ENCODE assay signal across 8 cellular contexts in genomic region chr22:28829358-28830181, GRCh38. TPM values are rescaled to one million over a fixed set of nuclear protein-coding genes. Genes with fewer than 3 reads are reported as not detected.
DNase-seq lines count a peak whose midpoint lies in the region; ATAC-seq, FAIRE-seq and TF ChIP-seq lines count a peak whose summit lies in the region.

No MANE protein-coding gene starts in this region.

- no peak overlapping the region for H2BK20ac ChIP-seq in H9 (ENCODE audit: low read depth, low read length, poor library complexity, severe bottlenecking)

- H3K79me2 ChIP-seq in H9 (ENCODE audit: insufficient read depth, low read length), result no peaks in the 10 kb centered on the region
- H3K79me2 ChIP-seq in endothelial cell of umbilical vein (ENCODE audit: control insufficient read depth, insufficient read depth, low read length), result no peaks in the 10 kb centered on the region

- H4K8ac ChIP-seq in H9 (replicated peaks; ENCODE audit: insufficient read length, low read depth, low read length), result no peak overlapping the region

- H3K9me3 ChIP-seq in BLaER1 treated with 17β-estradiol and CSF1 and Interleukin-3, amounts not matched to agents 10 nM and 100 nM (replicated peaks in 1 of 11), result peaks cover 0 to 15% (median 8%) of the 10 kb centered on the region in 11 experiments; a peak in 13 of 22 replicates
- no peaks in the 10 kb centered on the region for H3K9me3 ChIP-seq in H9 (ENCODE audit: control insufficient read depth, low read depth, low read length)
- H3K9me3 ChIP-seq in endothelial cell of umbilical vein (replicated peaks; ENCODE audit: control insufficient read depth, insufficient read depth, low read length), result no peaks in the 10 kb centered on the region
- H3K9me3 ChIP-seq in mucosa of descending colon, result no peaks in the 10 kb centered on the region

- H3K4me3 Mint-ChIP-seq in H9, result no peak overlapping the region
- H3K4me3 Mint-ChIP-seq in activated CD8-positive, alpha-beta memory T cell treated with anti-CD3 and anti-CD28 coated beads, Interleukin-2, amount 10 ng/mL, durations not matched to agents 7 days and 5 days, result no peak overlapping the region

- no peak overlapping the region for H2BK5ac ChIP-seq in H9 (ENCODE audit: insufficient read length, low read length)

- ATAC-seq in activated CD8-positive, alpha-beta memory T cell treated with anti-CD3 and anti-CD28 coated beads, Interleukin-2, amount 10 ng/mL, durations not matched to agents 7 days and 5 days, result peak; percentile 69
- ATAC-seq in mucosa of descending colon (peak; percentile 97), HG02852 (IDR thresholded peaks at IDR 0.05; ENCODE audit: unreplicated experiment) (no peak)

- H4K20me1 ChIP-seq in BLaER1 treated with 17β-estradiol and CSF1 and Interleukin-3, amounts not matched to agents 10 nM and 100 nM, result no peaks in the 10 kb centered on the region
- H4K20me1 ChIP-seq in H9 (ENCODE audit: control insufficient read depth, insufficient read depth, insufficient read length) (no peaks in the 10 kb centered on the region), endothelial cell of umbilical vein (replicated peaks; ENCODE audit: control insufficient read depth, extremely low read depth, insufficient read depth, low read length) (no peaks in the 10 kb centered on the region)

- intact Hi-C loops in endothelial cell of umbilical vein (cut with micrococcal nuclease) (loop anchor here (1.0 to 2.0 kb wide), 7 partner anchors 29 to 809 kb away; partner anchors contain the start of genes CCDC117 and XBP1), mucosa of descending colon (cut with DNase I, micrococcal nuclease) (loop anchor here (5.0 to 10.0 kb wide), 2 partner anchors 225 to 227 kb away; no protein-coding TSS in a partner anchor)

- H3K4ac ChIP-seq in H9 (ENCODE audit: low read depth, low read length), result no peak overlapping the region

- H3K27me3 ChIP-seq in BLaER1 treated with 17β-estradiol and CSF1 and Interleukin-3, amounts not matched to agents 10 nM and 100 nM, result no peaks in the 10 kb centered on the region
- H3K27me3 ChIP-seq in H9 (ENCODE audit: insufficient read depth, low read length), result no peaks in the 10 kb centered on the region
- no peaks in the 10 kb centered on the region for H3K27me3 ChIP-seq in endothelial cell of umbilical vein (ENCODE audit: control insufficient read depth in 2 of 2, insufficient read depth in 2 of 2, low read length in 2 of 2)

- peaks cover 0 to 17% (median 0%) of the 10 kb centered on the region in 11 experiments; a peak in 2 of 22 replicates for H3K36me3 ChIP-seq in BLaER1 treated with 17β-estradiol and CSF1 and Interleukin-3, amounts not matched to agents 10 nM and 100 nM
- H3K36me3 ChIP-seq in endothelial cell of umbilical vein (ENCODE audit: control insufficient read depth in 2 of 2, extremely low read depth in 1 of 2, insufficient read depth in 2 of 2, low read length in 2 of 2), result no peaks in the 10 kb centered on the region
- no peaks in the 10 kb centered on the region for H3K36me3 ChIP-seq in mucosa of descending colon (ENCODE audit: low read depth)

- CTCF ChIA-PET in activated CD8-positive, alpha-beta memory T cell treated with anti-CD3 and anti-CD28 coated beads, Interleukin-2, amount 10 ng/mL, durations not matched to agents 7 days and 5 days (lab: Charles Lee), result interaction anchor here (0.8 to 7.5 kb wide), 22 partner anchors 11 to 809 kb away, joined by 3 to 89 read pairs (median 5); partner anchors contain the start of genes CCDC117, CHEK2, HSCB and XBP1
- CTCF ChIA-PET in endothelial cell of umbilical vein (lab: Charles Lee), result interaction anchor here (0.6 to 7.5 kb wide), 29 partner anchors 7 to 810 kb away, joined by 3 to 246 read pairs (median 6); partner anchors contain the start of genes CCDC117 and XBP1

- no CpG with 5 or more reads among the region's 12 CpGs for WGBS in H9 (ENCODE audit: extremely low coverage, insufficient read length, low lambda C conversion rate)

- H3K79me1 ChIP-seq in H9 (ENCODE audit: insufficient read depth, low read depth, low read length, poor library complexity, severe bottlenecking), result no peaks in the 10 kb centered on the region

- H3K27ac Mint-ChIP-seq in H9, result peak overlapping the region in 1 of 3 experiments; percentile 23; a peak in 1 of 7 replicates
- peak overlapping the region; percentile 57 for H3K27ac Mint-ChIP-seq in activated CD8-positive, alpha-beta memory T cell treated with anti-CD3 and anti-CD28 coated beads, Interleukin-2, amount 10 ng/mL, durations not matched to agents 7 days and 5 days

- H3K23ac ChIP-seq in H9 (ENCODE audit: insufficient read length, low read depth, low read length), result peak overlapping the region; percentile 52

- peaks cover 2 to 6% of the 10 kb centered on the region in 2 experiments; a peak in 3 of 4 replicates for H3K4me1 Mint-ChIP-seq in H9
- H3K4me1 Mint-ChIP-seq in activated CD8-positive, alpha-beta memory T cell treated with anti-CD3 and anti-CD28 coated beads, Interleukin-2, amount 10 ng/mL, durations not matched to agents 7 days and 5 days, result peaks cover 43% of the 10 kb centered on the region

- H3K4me3 ChIP-seq in BLaER1 treated with 17β-estradiol and CSF1 and Interleukin-3, amounts not matched to agents 10 nM and 100 nM, result no peak overlapping the region
- H3K4me3 ChIP-seq in endothelial cell of umbilical vein (replicated peaks in 1 of 3; ENCODE audit: insufficient read depth in 1 of 3, low read depth in 1 of 3, low read length in 3 of 3), result no peak overlapping the region
- no peak overlapping the region for H3K4me3 ChIP-seq in mucosa of descending colon

- peak overlapping the region in 9 of 11 experiments; percentile 2 to 69 (median 59); a peak in 15 of 22 replicates for H3K27ac ChIP-seq in BLaER1 treated with 17β-estradiol and CSF1 and Interleukin-3, amounts not matched to agents 10 nM and 100 nM
- H3K27ac ChIP-seq in H9 (ENCODE audit: insufficient read length, low read depth, low read length) (no peak overlapping the region), endothelial cell of umbilical vein (ENCODE audit: insufficient read depth, low read depth, low read length) (no peak overlapping the region)

- peak overlapping the region in 9 of 11 experiments; percentile 2 to 51 (median 25); a peak in 13 of 22 replicates for H3K9ac ChIP-seq in BLaER1 treated with 17β-estradiol and CSF1 and Interleukin-3, amounts not matched to agents 10 nM and 100 nM
- H3K9ac ChIP-seq in H9 (ENCODE audit: extremely low read depth, insufficient read length, low read length), result no peak overlapping the region
- H3K9ac ChIP-seq in endothelial cell of umbilical vein (replicated peaks; ENCODE audit: extremely low read depth, insufficient read depth, low read length), result no peak overlapping the region

- no peak for TF ChIP-seq POLR2A in endothelial cell of umbilical vein (IDR thresholded peaks at IDR 0.05; ENCODE audit: low read depth, low read length)

- H3K18ac ChIP-seq in H9 (ENCODE audit: insufficient read length, low read depth, low read length), result no peak overlapping the region

- H2AK5ac ChIP-seq in H9 (ENCODE audit: insufficient read length, low read length), result no peak overlapping the region

- no peak overlapping the region for H3K56ac ChIP-seq in H9 (ENCODE audit: insufficient read length, low read depth, low read length)

- BruUV-seq in endothelial cell of umbilical vein (replicated peaks; lab: Mats Ljungman, UMichigan), result no TSS peak

- no peak overlapping the region for H4K5ac ChIP-seq in H9 (ENCODE audit: insufficient read length, low read depth, low read length)

- peaks cover 0 to 7% (median 0%) of the 10 kb centered on the region in 3 experiments; a peak in 2 of 7 replicates for H3K36me3 Mint-ChIP-seq in H9 (ENCODE audit: insufficient read depth in 1 of 3, low read depth in 3 of 3)
- H3K36me3 Mint-ChIP-seq in activated CD8-positive, alpha-beta memory T cell treated with anti-CD3 and anti-CD28 coated beads, Interleukin-2, amount 10 ng/mL, durations not matched to agents 7 days and 5 days, result peaks cover 14% of the 10 kb centered on the region

- POLR2A ChIA-PET in endothelial cell of umbilical vein (lab: Charles Lee), result no interaction called here

- H3K23me2 ChIP-seq in H9 (ENCODE audit: insufficient read length, low read depth, low read length, poor library complexity, severe bottlenecking), result no peaks in the 10 kb centered on the region

- H3K27me3 Mint-ChIP-seq in H9 (ENCODE audit: low read depth), result no peaks in the 10 kb centered on the region
- peaks cover 4% of the 10 kb centered on the region for H3K27me3 Mint-ChIP-seq in activated CD8-positive, alpha-beta memory T cell treated with anti-CD3 and anti-CD28 coated beads, Interleukin-2, amount 10 ng/mL, durations not matched to agents 7 days and 5 days

- no peak overlapping the region for H2BK120ac ChIP-seq in H9 (ENCODE audit: low read depth, low read length, poor library complexity, severe bottlenecking)

- H3K9me1 ChIP-seq in endothelial cell of umbilical vein (replicated peaks; ENCODE audit: control insufficient read depth, extremely low read depth, insufficient read depth, low read length), result no peaks in the 10 kb centered on the region

- dilution Hi-C loops in endothelial cell of umbilical vein (cut with MboI; ENCODE audit: extremely low pct_ligation_motif_present, low sequenced_read_pairs), result no loop called here

- no peak overlapping the region for H3T11ph ChIP-seq in H9 (ENCODE audit: low read length)

- H4K91ac ChIP-seq in H9 (ENCODE audit: insufficient read length, low read depth, low read length), result no peak overlapping the region

- peak; percentile 68 for DNase-seq in H9
- peak; percentile 75 to 85 for DNase-seq in NOMO-1 (lab: John Stamatoyannopoulos, UW; ENCODE audit: unreplicated experiment in 2 of 2)
- peak; percentile 85 for DNase-seq in activated CD8-positive, alpha-beta memory T cell treated with anti-CD3 and anti-CD28 coated beads, Interleukin-2, amount 10 ng/mL, durations not matched to agents 7 days and 5 days
- peak; percentile 72 for DNase-seq in endothelial cell of umbilical vein (ENCODE audit: low read depth, low spot score)
- DNase-seq in mucosa of descending colon, result peak; percentile 73 to 88 (median 81)
- DNase-seq in stimulated activated CD8-positive, alpha-beta memory T cell treated with anti-CD3 and anti-CD28 coated beads, Interleukin-15, amount 100 ng/mL, for 48 hours (ENCODE audit: low read depth in 2 of 2), result peak; percentile 38 to 51

- H3K9me3 Mint-ChIP-seq in H9, result no peaks in the 10 kb centered on the region
- no peaks in the 10 kb centered on the region for H3K9me3 Mint-ChIP-seq in activated CD8-positive, alpha-beta memory T cell treated with anti-CD3 and anti-CD28 coated beads, Interleukin-2, amount 10 ng/mL, durations not matched to agents 7 days and 5 days (ENCODE audit: low read depth)

- peaks cover 22 to 48% (median 43%) of the 10 kb centered on the region in 10 experiments for H3K4me1 ChIP-seq in BLaER1 treated with 17β-estradiol and CSF1 and Interleukin-3, amounts not matched to agents 10 nM and 100 nM
- H3K4me1 ChIP-seq in H9 (ENCODE audit: insufficient read depth, low read length) (no peaks in the 10 kb centered on the region), endothelial cell of umbilical vein (ENCODE audit: control insufficient read depth, extremely low read depth, insufficient read depth, low read length) (no peaks in the 10 kb centered on the region), mucosa of descending colon (ENCODE audit: low read depth) (no peaks in the 10 kb centered on the region)

- H2BK15ac ChIP-seq in H9 (ENCODE audit: low read depth, low read length), result no peak overlapping the region

- no peak overlapping the region for H2BK12ac ChIP-seq in H9 (ENCODE audit: insufficient read length, low read depth, low read length)

- H3K14ac ChIP-seq in H9 (ENCODE audit: insufficient read depth, low read length), result no peak overlapping the region

- no peak overlapping the region for H2AFZ ChIP-seq in H9 (ENCODE audit: low read length)
- H2AFZ ChIP-seq in endothelial cell of umbilical vein (ENCODE audit: low read depth, low read length), result no peak overlapping the region

- H3K4me2 ChIP-seq in BLaER1 treated with 17β-estradiol and CSF1 and Interleukin-3, amounts not matched to agents 10 nM and 100 nM, result peak overlapping the region; percentile 34 to 69 (median 52)
- no peak overlapping the region for H3K4me2 ChIP-seq in H9 (ENCODE audit: insufficient read depth, insufficient read length, low read length)
- no peak overlapping the region for H3K4me2 ChIP-seq in endothelial cell of umbilical vein (ENCODE audit: insufficient read depth, low read length)

- FAIRE-seq in endothelial cell of umbilical vein (lab: Jason Lieb, UNC), result peak; percentile 59

- TF ChIP-seq CTCF in H9 (conservative IDR thresholded peaks at IDR 0.05) (peak; percentile 99), endothelial cell of umbilical vein (IDR thresholded peaks at IDR 0.05; ENCODE audit: extremely low read depth in 1 of 2, insufficient read depth in 1 of 2, low read depth in 1 of 2, low read length in 2 of 2) (peak; percentile 90 to 97), mucosa of descending colon (IDR thresholded peaks at IDR 0.05) (peak; percentile 85)

RNA-seq across cellular contexts. Expression of gene XBP1, which starts 29.2 kb away (rescaled TPM):
- 114 and 116 TPM in 2 replicates for total RNA-seq in H9 (2021)
- 100 to 1,000 TPM; 139 to 141 TPM for total RNA-seq in activated CD8-positive, alpha-beta memory T cell treated with anti-CD3 and anti-CD28 coated beads, Interleukin-2, amount 10 ng/mL, durations not matched to agents 7 days and 5 days
- total RNA-seq in endothelial cell of umbilical vein, result 90.4 and 103 TPM in 2 replicates
- 99.5 and 102 TPM in 2 replicates for polyA plus RNA-seq in endothelial cell of umbilical vein
- 105 and 107 TPM in 2 replicates for polyA plus RNA-seq in endothelial cell of umbilical vein (2011; cell fraction: cytosol; rRNA removed)
- 132 and 145 TPM in 2 replicates for polyA plus RNA-seq in endothelial cell of umbilical vein (2011; cell fraction: nucleus; rRNA removed)
- polyA plus RNA-seq in endothelial cell of umbilical vein (2012), result 68.4 and 69.3 TPM in 2 replicates
- polyA minus RNA-seq in endothelial cell of umbilical vein, result 170 and 177 TPM in 2 replicates
- 77.8 TPM for polyA minus RNA-seq in endothelial cell of umbilical vein (2011; cell fraction: cytosol; rRNA and poly(A)+ RNA removed)
- polyA minus RNA-seq in endothelial cell of umbilical vein (2011; cell fraction: nucleus; rRNA and poly(A)+ RNA removed), result 80.1 and 92.0 TPM in 2 replicates
- total RNA-seq in mucosa of descending colon, result 100 to 1,000 TPM; 116 to 238 (median 132) TPM

RNA-seq across cellular contexts. Expression of gene ZNRF3, which starts 53.8 kb away (rescaled TPM):
- total RNA-seq in H9 (2021) (20.5 and 20.6 TPM in 2 replicates), endothelial cell of umbilical vein (4.4 and 5.2 TPM in 2 replicates), mucosa of descending colon (10 to 100 TPM in 1 of 3 donors, 1 to 10 TPM in 2; 5.5 to 10.6 (median 5.8) TPM)
- under 1 TPM; 0.26 to 0.79 TPM for total RNA-seq in activated CD8-positive, alpha-beta memory T cell treated with anti-CD3 and anti-CD28 coated beads, Interleukin-2, amount 10 ng/mL, durations not matched to agents 7 days and 5 days
- polyA plus RNA-seq in endothelial cell of umbilical vein, result 2.7 and 3.4 TPM in 2 replicates
- polyA plus RNA-seq in endothelial cell of umbilical vein (2011; cell fraction: cytosol; rRNA removed), result 1.8 and 1.9 TPM in 2 replicates
- 2.5 TPM in 2 replicates for polyA plus RNA-seq in endothelial cell of umbilical vein (2011; cell fraction: nucleus; rRNA removed)
- polyA plus RNA-seq in endothelial cell of umbilical vein (2012), result 2.1 and 2.2 TPM in 2 replicates
- polyA minus RNA-seq in endothelial cell of umbilical vein, result 2.8 and 3.0 TPM in 2 replicates
- polyA minus RNA-seq in endothelial cell of umbilical vein (2011; cell fraction: cytosol; rRNA and poly(A)+ RNA removed), result 3.7 TPM
- polyA minus RNA-seq in endothelial cell of umbilical vein (2011; cell fraction: nucleus; rRNA and poly(A)+ RNA removed), result 2.0 and 3.2 TPM in 2 replicates

RNA-seq across cellular contexts. Expression of gene CCDC117, which starts 57.1 kb away (rescaled TPM):
- total RNA-seq in H9 (2021) (40.0 and 41.4 TPM in 2 replicates), endothelial cell of umbilical vein (22.8 and 23.3 TPM in 2 replicates), mucosa of descending colon (10 to 100 TPM; 14.4 to 26.6 (median 17.1) TPM)
- total RNA-seq in activated CD8-positive, alpha-beta memory T cell treated with anti-CD3 and anti-CD28 coated beads, Interleukin-2, amount 10 ng/mL, durations not matched to agents 7 days and 5 days, result 10 to 100 TPM; 35.5 to 42.4 TPM
- polyA plus RNA-seq in endothelial cell of umbilical vein, result 4.2 and 5.5 TPM in 2 replicates
- polyA plus RNA-seq in endothelial cell of umbilical vein (2011; cell fraction: cytosol; rRNA removed), result 7.4 and 7.6 TPM in 2 replicates
- 4.8 and 8.4 TPM in 2 replicates for polyA plus RNA-seq in endothelial cell of umbilical vein (2011; cell fraction: nucleus; rRNA removed)
- polyA plus RNA-seq in endothelial cell of umbilical vein (2012), result 11.6 and 16.1 TPM in 2 replicates
- polyA minus RNA-seq in endothelial cell of umbilical vein, result 9.0 and 10.3 TPM in 2 replicates
- polyA minus RNA-seq in endothelial cell of umbilical vein (2011; cell fraction: cytosol; rRNA and poly(A)+ RNA removed), result 17.9 TPM
- 4.3 and 7.1 TPM in 2 replicates for polyA minus RNA-seq in endothelial cell of umbilical vein (2011; cell fraction: nucleus; rRNA and poly(A)+ RNA removed)

Comparison
In these comparisons a context has a peak if more than half of its experiments do, and no peak if none do; other contexts are left out.
1. H3K27ac ChIP-seq: peak in BLaER1 treated with 17β-estradiol and CSF1 and Interleukin-3, amounts not matched to agents 10 nM and 100 nM (9 of 11); none in H9 (single experiment) and endothelial cell of umbilical vein (single experiment).
2. H3K4me2 ChIP-seq: peak in BLaER1 treated with 17β-estradiol and CSF1 and Interleukin-3, amounts not matched to agents 10 nM and 100 nM (11 of 11); none in H9 (single experiment) and endothelial cell of umbilical vein (single experiment).
3. H3K9ac ChIP-seq: peak in BLaER1 treated with 17β-estradiol and CSF1 and Interleukin-3, amounts not matched to agents 10 nM and 100 nM (9 of 11); none in H9 (single experiment) and endothelial cell of umbilical vein (single experiment).
4. Peak in every context shown above with its lines, with median percentiles within 50 percentile points of each other: DNase-seq and CTCF ChIP-seq.